In genomic region chr1:116569776-116570357, GRCh38 we compare ENCODE assay signal across 1 cellular context.
TF ChIP-seq lines count a peak whose summit lies in the region.

No MANE protein-coding gene starts in this region.

TF ChIP-seq in K562, 482 proteins besides CTCF, POLR2A, EP300 and RAD21 (continued from another document and continues in another):
- TF ChIP-seq HINFP (tag; conservative IDR thresholded peaks at IDR 0.05; ENCODE audit: low read depth) = peak; percentile 93
- no peak for TF ChIP-seq LARP7 (IDR thresholded peaks at IDR 0.05)
- no peak for TF ChIP-seq ZFP36 (IDR thresholded peaks at IDR 0.05; ENCODE audit: low read depth, low read length, partially characterized antibody)
- no peak for TF ChIP-seq THRAP3 (IDR thresholded peaks at IDR 0.05; ENCODE audit: borderline replicate concordance)
- TF ChIP-seq HDAC2 (IDR thresholded peaks at IDR 0.05) = peak; percentile 32; the same call in 1 of the 2 replicates
- TF ChIP-seq SFPQ (IDR thresholded peaks at IDR 0.05; ENCODE audit: low read depth, low read length) = no peak
- TF ChIP-seq RUNX1 (IDR thresholded peaks at IDR 0.05; ENCODE audit: low read depth) = no peak
- TF ChIP-seq ZNF586 (CRISPR knock-in tag; conservative IDR thresholded peaks at IDR 0.05) = no peak
- no peak for TF ChIP-seq XRCC3 (IDR thresholded peaks at IDR 0.05)
- TF ChIP-seq FOS (IDR thresholded peaks at IDR 0.05; ENCODE audit: extremely low read depth, insufficient read length) = no peak
- no peak for TF ChIP-seq ZNF280A (IDR thresholded peaks at IDR 0.05; ENCODE audit: low read depth, partially characterized antibody)
- TF ChIP-seq GTF2A2 (tag; IDR thresholded peaks at IDR 0.05) = no peak
- no peak for TF ChIP-seq KDM4B (IDR thresholded peaks at IDR 0.05; ENCODE audit: borderline replicate concordance in 2 of 2, low read depth in 1 of 2)
- TF ChIP-seq PHTF2 (CRISPR knock-in tag; IDR thresholded peaks at IDR 0.05) = no peak
- no peak for TF ChIP-seq KLF16 (IDR thresholded peaks at IDR 0.05)
- no peak for TF ChIP-seq DDX20 (tag; IDR thresholded peaks at IDR 0.05; ENCODE audit: low read depth)
- TF ChIP-seq ZNF253 (CRISPR knock-in tag; conservative IDR thresholded peaks at IDR 0.05) = no peak
- TF ChIP-seq SREBF1 (IDR thresholded peaks at IDR 0.05; ENCODE audit: borderline replicate concordance, low read depth, low read length) = 0 out of 2 replicates have a peak, but pooled peaks have one; percentile 14
- TF ChIP-seq AFF1 (IDR thresholded peaks at IDR 0.05; ENCODE audit: low read depth in 1 of 2, partially characterized antibody in 2 of 2) = no peak
- TF ChIP-seq E2F6 (IDR thresholded peaks at IDR 0.05; ENCODE audit: borderline replicate concordance in 1 of 2, extremely low read depth in 1 of 2, insufficient read depth in 1 of 2, insufficient read length in 1 of 2, low read depth in 1 of 2, low read length in 1 of 2, poor library complexity in 1 of 2, severe bottlenecking in 1 of 2) = no peak
- TF ChIP-seq RBM25 (IDR thresholded peaks at IDR 0.05; ENCODE audit: low read depth, low read length, severe bottlenecking) = no peak
- no peak for TF ChIP-seq NCOA6 (IDR thresholded peaks at IDR 0.05)
- peak; percentile 40 for TF ChIP-seq EP400 (IDR thresholded peaks at IDR 0.05)
- no peak for TF ChIP-seq ZNF316 (IDR thresholded peaks at IDR 0.05)
- no peak for TF ChIP-seq PHF8 (IDR thresholded peaks at IDR 0.05; ENCODE audit: borderline replicate concordance, low read length)
- no peak for TF ChIP-seq NBN (IDR thresholded peaks at IDR 0.05; ENCODE audit: low read depth)
- no peak for TF ChIP-seq NR0B1 (IDR thresholded peaks at IDR 0.05; ENCODE audit: partially characterized antibody)
- no peak for TF ChIP-seq PRPF4 (IDR thresholded peaks at IDR 0.05; ENCODE audit: insufficient read depth, low read depth, low read length, poor library complexity, severe bottlenecking)
- no peak for TF ChIP-seq ZNF395 (CRISPR knock-in tag; IDR thresholded peaks at IDR 0.05)
- TF ChIP-seq TBL1XR1 (IDR thresholded peaks at IDR 0.05; ENCODE audit: low read length in 2 of 2) = no peak
- no peak; the same call in 1 of the 2 replicates for TF ChIP-seq MBD2 (IDR thresholded peaks at IDR 0.05; ENCODE audit: borderline replicate concordance, low read depth)
- TF ChIP-seq CHAMP1 (IDR thresholded peaks at IDR 0.05) = no peak
- TF ChIP-seq ZNF282 (CRISPR knock-in tag; IDR thresholded peaks at IDR 0.05) = no peak
- no peak for TF ChIP-seq SAP30 (IDR thresholded peaks at IDR 0.05; ENCODE audit: borderline replicate concordance, insufficient read depth, low read depth, low read length, poor library complexity, severe bottlenecking)
- no peak for TF ChIP-seq FUS (optimal IDR thresholded peaks at IDR 0.05; ENCODE audit: low read depth, low read length)
- no peak for TF ChIP-seq MTF1 (CRISPR knock-in tag; IDR thresholded peaks at IDR 0.05; ENCODE audit: borderline replicate concordance)
- TF ChIP-seq SMAD2 (IDR thresholded peaks at IDR 0.05; ENCODE audit: low read depth, low read length) = no peak
- TF ChIP-seq ILF3 (IDR thresholded peaks at IDR 0.05; ENCODE audit: borderline replicate concordance) = no peak
- TF ChIP-seq BRF1 (IDR thresholded peaks at IDR 0.05; ENCODE audit: borderline replicate concordance, extremely low read depth, insufficient read length) = no peak
- no peak for TF ChIP-seq PHB2 (IDR thresholded peaks at IDR 0.05; ENCODE audit: low read depth)
- no peak for TF ChIP-seq SPI1 (IDR thresholded peaks at IDR 0.05; ENCODE audit: borderline replicate concordance, low read depth, low read length)
- no peak for TF ChIP-seq SMC3 (conservative IDR thresholded peaks at IDR 0.05; ENCODE audit: insufficient read depth, low read depth, low read length)
- TF ChIP-seq VEZF1 (CRISPR knock-in tag; IDR thresholded peaks at IDR 0.05) = no peak
- no peak for TF ChIP-seq ATF7 (IDR thresholded peaks at IDR 0.05)
- TF ChIP-seq MLX (CRISPR knock-in tag; conservative IDR thresholded peaks at IDR 0.05) = no peak
- TF ChIP-seq FOXP1 (CRISPR knock-in tag; IDR thresholded peaks at IDR 0.05) = no peak
- no peak for TF ChIP-seq ZNF232 (CRISPR knock-in tag; IDR thresholded peaks at IDR 0.05)
- TF ChIP-seq HDAC3 (IDR thresholded peaks at IDR 0.05; ENCODE audit: borderline replicate concordance, partially characterized antibody) = no peak
